23 cellular contexts compared by ENCODE assay signal in genomic region chr18:76578571-76579300, GRCh38.
DNase-seq lines count a peak whose midpoint lies in the region; ATAC-seq and TF ChIP-seq lines count a peak whose summit lies in the region.
"Had no signal": no experiment of that assay in that cellular context is flagged by ENCODE, and none has a peak within 500 bp of the region (broad histone marks: within the 10 kb centered on the region; RNA-seq: fewer than 3 reads in every experiment).

No MANE protein-coding gene starts in this region.

- H3K9ac ChIP-seq in GM23248, result no peak overlapping the region
- H3K9ac ChIP-seq: BLaER1 treated with 17β-estradiol and CSF1 and Interleukin-3, amounts not matched to agents 10 nM and 100 nM had no signal

- H3K27me3 ChIP-seq in GM23248 (replicated peaks; ENCODE audit: insufficient read depth), result no peaks in the 10 kb centered on the region; the same call in 1 of the 2 replicates
- H3K27me3 ChIP-seq: BLaER1 treated with 17β-estradiol and CSF1 and Interleukin-3, amounts not matched to agents 10 nM and 100 nM had no signal

- H3K27me3 Mint-ChIP-seq in chondrocyte (ENCODE audit: low read depth), result peaks cover 26% of the 10 kb centered on the region

- ATAC-seq in sciatic nerve, result peak; percentile 74
- ATAC-seq: activated CD4-positive, CD25-positive, alpha-beta regulatory T cell treated with anti-CD3 and anti-CD28 coated beads, Interleukin-2, amount 50 U/mL, for 24 hours; activated CD8-positive, alpha-beta T cell treated with anti-CD3 and anti-CD28 coated beads for 36 hours; PC-3 had no signal

- no peaks in the 10 kb centered on the region for H3K9me3 ChIP-seq in GM23248 (ENCODE audit: low read depth)

- no peaks in the 10 kb centered on the region for H3K79me2 ChIP-seq in GM23248 (ENCODE audit: insufficient read depth)

- peaks cover 6% of the 10 kb centered on the region for H3K9me3 Mint-ChIP-seq in chondrocyte (ENCODE audit: low read depth)
- H3K9me3 Mint-ChIP-seq: activated CD8-positive, alpha-beta T cell treated with anti-CD3 and anti-CD28 coated beads for 36 hours had no signal

- H3K9me2 ChIP-seq in GM23248 (ENCODE audit: insufficient read depth), result no peaks in the 10 kb centered on the region

- no peak overlapping the region; the same call in 1 of the 2 replicates for H3K4me3 ChIP-seq in GM23248
- H3K4me3 ChIP-seq: BLaER1 treated with 17β-estradiol and CSF1 and Interleukin-3, amounts not matched to agents 10 nM and 100 nM had no signal

- in situ Hi-C loops in GM23248 (cut with MboI), result no loop called here

- H4K20me1 ChIP-seq in GM23248 (ENCODE audit: insufficient read depth), result no peaks in the 10 kb centered on the region
- H4K20me1 ChIP-seq: BLaER1 treated with 17β-estradiol and CSF1 and Interleukin-3, amounts not matched to agents 10 nM and 100 nM had no signal

- no peak overlapping the region for H3K27ac ChIP-seq in GM23248
- H3K27ac ChIP-seq: BLaER1 treated with 17β-estradiol and CSF1 and Interleukin-3, amounts not matched to agents 10 nM and 100 nM had no signal

- peaks cover 7% of the 10 kb centered on the region; the same call in 1 of the 2 replicates for H3F3A ChIP-seq in GM23248 (ENCODE audit: insufficient read depth)

- H2AFZ ChIP-seq in GM23248, result peak overlapping the region; percentile 29; the same call in 1 of the 2 replicates

- TF ChIP-seq CTCF in chondrocyte (IDR thresholded peaks at IDR 0.05), result no peak

- DNase-seq in GM23248 (peak; percentile 46), astrocyte of the hippocampus (ENCODE audit: low read depth, low spot score) (peak; percentile 21), left kidney (ENCODE audit: low read depth, low spot score) (peak; percentile 76), sciatic nerve (ENCODE audit: low spot score) (no peak), SHP77 treated with DMSO at 0.1 percent for 48 hours (lab: John Stamatoyannopoulos, UW) (no peak), chondrocyte (ENCODE audit: low spot score) (no peak), NCI-H1436 treated with DMSO at 0.1 percent for 48 hours (lab: John Stamatoyannopoulos, UW) (no peak), kidney tubule cell (ENCODE audit: low spot score) (no peak)
- DNase-seq: ACHN; activated CD8-positive, alpha-beta T cell treated with anti-CD3 and anti-CD28 coated beads for 36 hours; activated gamma-delta T cell; Karpas-422; kidney; MV-4-11; NCI-H187; NCI-H226; NCI-H774; nucleus accumbens; PC-3; right cardiac atrium; SHP77 had no signal

- no peaks in the 10 kb centered on the region for H3K36me3 ChIP-seq in GM23248 (ENCODE audit: low read depth)
- H3K36me3 ChIP-seq: BLaER1 treated with 17β-estradiol and CSF1 and Interleukin-3, amounts not matched to agents 10 nM and 100 nM had no signal

- intact Hi-C loops in sciatic nerve (cut with DNase I), result no loop called here

- 31 to 57% methylated on average over 17 to 39 of the region's 39 CpGs for WGBS in GM23248 (ENCODE audit: low coverage in 1 of 2, low lambda C conversion rate in 2 of 2, missing lambda C conversion rate in 2 of 2), 2 experiments

- H3K4me3 Mint-ChIP-seq in chondrocyte (ENCODE audit: unreplicated experiment), result no peak overlapping the region
- H3K4me3 Mint-ChIP-seq: activated CD8-positive, alpha-beta T cell treated with anti-CD3 and anti-CD28 coated beads for 36 hours had no signal

- H3K4me2 ChIP-seq in GM23248 (ENCODE audit: unreplicated experiment), result peak overlapping the region; percentile 20
- H3K4me2 ChIP-seq: BLaER1 treated with 17β-estradiol and CSF1 and Interleukin-3, amounts not matched to agents 10 nM and 100 nM had no signal

- no peaks in the 10 kb centered on the region for H3K36me3 Mint-ChIP-seq in chondrocyte (ENCODE audit: low read depth)

- no peak overlapping the region for H3K27ac Mint-ChIP-seq in chondrocyte (ENCODE audit: unreplicated experiment)
- H3K27ac Mint-ChIP-seq: activated CD8-positive, alpha-beta T cell treated with anti-CD3 and anti-CD28 coated beads for 36 hours had no signal

- no peaks in the 10 kb centered on the region for H3K4me1 Mint-ChIP-seq in chondrocyte (ENCODE audit: low read depth)

- peaks cover 4% of the 10 kb centered on the region for H3K4me1 ChIP-seq in GM23248 (ENCODE audit: insufficient read depth)

Comparison
In these comparisons a context has a peak if more than half of its experiments do, and no peak if none do; other contexts are left out.
1. DNase-seq: peak in GM23248 (single experiment), astrocyte of the hippocampus (single experiment) and left kidney (single experiment); none in sciatic nerve (single experiment), SHP77 treated with DMSO at 0.1 percent for 48 hours (single experiment), chondrocyte (single experiment), NCI-H1436 treated with DMSO at 0.1 percent for 48 hours (single experiment) and kidney tubule cell (single experiment).